1 cellular context compared by ENCODE assay signal in genomic region chr5:16707869-16708192, GRCh38.
TF ChIP-seq lines count a peak whose summit lies in the region.

No MANE protein-coding gene starts in this region.

TF ChIP-seq in WTC11, 78 proteins besides CTCF, POLR2A, EP300 and RAD21 (continued from another document):
- TF ChIP-seq ZNF317 (CRISPR knock-in tag; IDR thresholded peaks at IDR 0.05; ENCODE audit: borderline replicate concordance, low read depth) (no peak), AFF4 (CRISPR knock-in tag; IDR thresholded peaks at IDR 0.05; ENCODE audit: borderline replicate concordance) (no peak), ATF2 (CRISPR knock-in tag; IDR thresholded peaks at IDR 0.05; ENCODE audit: borderline replicate concordance, low read depth) (no peak)
